Comparison of ENCODE assay signal across 10 cellular contexts in the genomic region with DNA sequence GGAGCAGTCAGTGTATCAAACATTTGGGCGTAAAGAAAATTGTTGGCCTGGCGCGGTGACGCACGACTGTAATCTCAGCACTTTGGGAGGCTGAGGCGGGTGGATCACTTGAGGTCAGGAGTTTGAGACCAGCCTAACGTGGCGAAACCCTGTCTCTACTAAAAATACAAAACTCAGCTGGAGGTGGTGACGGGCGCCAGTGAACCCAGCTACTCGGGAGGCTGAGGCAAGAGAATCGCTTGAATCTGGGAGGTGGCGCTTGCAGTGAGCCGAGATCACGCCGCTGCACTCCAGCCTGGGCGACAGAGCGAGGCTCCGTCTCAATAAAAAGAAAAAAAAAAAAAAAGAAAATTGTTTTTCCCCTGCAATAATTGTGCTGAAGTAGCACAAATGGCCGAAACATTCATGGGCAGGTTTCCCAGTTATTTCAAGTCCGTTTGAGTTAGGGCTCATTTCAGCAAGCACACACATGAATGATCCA. TPM values are rescaled to one million over a fixed set of nuclear protein-coding genes. Genes with fewer than 3 reads are reported as not detected.
A peak's percentile ranks its signal among the peaks of the same experiment; 100 is the strongest.
DNase-seq lines count a peak whose midpoint lies in the region; ATAC-seq and TF ChIP-seq lines count a peak whose summit lies in the region.
"Had no signal": no experiment of that assay in that cellular context is flagged by ENCODE, and none has a peak within 500 bp of the region (broad histone marks: within the 10 kb centered on the region; RNA-seq: fewer than 3 reads in every experiment).

No MANE protein-coding gene starts in this region.

- peaks cover 6% of the 10 kb centered on the region for H3K4me1 ChIP-seq in iPS-15b (ENCODE audit: control insufficient read depth, insufficient read depth, low read length)

- ATAC-seq in activated B cell treated with CpG ODN at 0.5 μM for 24 hours (ENCODE audit: low read depth) (no peak), GM19467 (IDR thresholded peaks at IDR 0.05; ENCODE audit: unreplicated experiment) (no peak)
- ATAC-seq in stimulated activated naive B cell treated with anti-CD40 and anti-IgM and Interleukin-4, amounts not matched to agents 10 μg/mL and 1 μg/mL and 100 μg/mL, for 72 hours (replicated peaks): no peak

- H3K27me3 Mint-ChIP-seq in activated CD4-positive, alpha-beta T cell treated with anti-CD3 and anti-CD28 coated beads, Interleukin-2, amount 10 ng/mL, durations not matched to agents 7 days and 5 days: no peaks in the 10 kb centered on the region
- no peaks in the 10 kb centered on the region for H3K27me3 Mint-ChIP-seq in activated B cell treated with CpG ODN at 0.5 μM for 24 hours
- H3K27me3 Mint-ChIP-seq in stimulated activated naive B cell treated with anti-CD40 and anti-IgM and Interleukin-4, amounts not matched to agents 10 μg/mL and 1 μg/mL and 100 μg/mL, for 72 hours: no peaks in the 10 kb centered on the region

- POLR2A ChIA-PET in activated CD4-positive, alpha-beta T cell treated with anti-CD3 and anti-CD28 coated beads, Interleukin-2, amount 10 ng/mL, durations not matched to agents 7 days and 5 days (lab: Charles Lee): no interaction called here
- POLR2A ChIA-PET in activated B cell treated with CpG ODN at 0.5 μM for 24 hours (lab: Charles Lee): interaction anchor here (0.7 to 1.0 kb wide), 2 partner anchors 17 to 19 kb away, joined by 3 to 4 read pairs; partner anchors contain the start of gene C16orf46

- H3K9me3 ChIP-seq in iPS-15b (ENCODE audit: control insufficient read depth, insufficient read depth, low read length): no peaks in the 10 kb centered on the region

- no peak for DNase-seq in activated CD4-positive, alpha-beta T cell treated with anti-CD3 and anti-CD28 coated beads, Interleukin-2, amount 10 ng/mL, durations not matched to agents 7 days and 5 days
- DNase-seq in activated CD4-positive, alpha-beta T cell treated with anti-CD3 and anti-CD28 coated beads, Interleukin-2, amount 50 U/mL, for 48 hours: no peak
- no peak for DNase-seq in activated B cell treated with CpG ODN at 0.5 μM for 24 hours
- DNase-seq in stimulated activated naive B cell treated with anti-CD40 and anti-IgM and Interleukin-4, amounts not matched to agents 10 μg/mL and 1 μg/mL and 100 μg/mL, for 72 hours: no peak
- no peak for DNase-seq in GDM1 (lab: John Stamatoyannopoulos, UW)
- no peak for DNase-seq in GM10266 (ENCODE audit: extremely low spot score)
- DNase-seq: COR-L47 had no signal

- H3K9me3 Mint-ChIP-seq in activated CD4-positive, alpha-beta T cell treated with anti-CD3 and anti-CD28 coated beads, Interleukin-2, amount 10 ng/mL, durations not matched to agents 7 days and 5 days: peaks cover 3% of the 10 kb centered on the region
- peaks cover 2% of the 10 kb centered on the region for H3K9me3 Mint-ChIP-seq in activated B cell treated with CpG ODN at 0.5 μM for 24 hours
- peaks cover 0 to 1% of the 10 kb centered on the region in 2 donors for H3K9me3 Mint-ChIP-seq in stimulated activated naive B cell treated with anti-CD40 and anti-IgM and Interleukin-4, amounts not matched to agents 10 μg/mL and 1 μg/mL and 100 μg/mL, for 72 hours

- H3K4me3 Mint-ChIP-seq in activated CD4-positive, alpha-beta T cell treated with anti-CD3 and anti-CD28 coated beads, Interleukin-2, amount 10 ng/mL, durations not matched to agents 7 days and 5 days: peak overlapping the region; percentile 73
- H3K4me3 Mint-ChIP-seq in activated B cell treated with CpG ODN at 0.5 μM for 24 hours: peak overlapping the region; percentile 76
- H3K4me3 Mint-ChIP-seq in stimulated activated naive B cell treated with anti-CD40 and anti-IgM and Interleukin-4, amounts not matched to agents 10 μg/mL and 1 μg/mL and 100 μg/mL, for 72 hours: peak overlapping the region; percentile 79 to 84

- no peaks in the 10 kb centered on the region for H3K36me3 Mint-ChIP-seq in activated CD4-positive, alpha-beta T cell treated with anti-CD3 and anti-CD28 coated beads, Interleukin-2, amount 10 ng/mL, durations not matched to agents 7 days and 5 days (ENCODE audit: low read depth)
- peaks cover under 1% of the 10 kb centered on the region for H3K36me3 Mint-ChIP-seq in activated B cell treated with CpG ODN at 0.5 μM for 24 hours (ENCODE audit: low read depth)
- H3K36me3 Mint-ChIP-seq in stimulated activated naive B cell treated with anti-CD40 and anti-IgM and Interleukin-4, amounts not matched to agents 10 μg/mL and 1 μg/mL and 100 μg/mL, for 72 hours: peaks cover 3 to 9% of the 10 kb centered on the region in 2 donors

- H3K36me3 ChIP-seq in iPS-15b (ENCODE audit: control insufficient read depth, insufficient read depth, low read length): peaks cover 4% of the 10 kb centered on the region

- H3K27ac Mint-ChIP-seq in activated CD4-positive, alpha-beta T cell treated with anti-CD3 and anti-CD28 coated beads, Interleukin-2, amount 10 ng/mL, durations not matched to agents 7 days and 5 days: no peak overlapping the region
- no peak overlapping the region for H3K27ac Mint-ChIP-seq in activated B cell treated with CpG ODN at 0.5 μM for 24 hours
- H3K27ac Mint-ChIP-seq in stimulated activated naive B cell treated with anti-CD40 and anti-IgM and Interleukin-4, amounts not matched to agents 10 μg/mL and 1 μg/mL and 100 μg/mL, for 72 hours: peak overlapping the region; percentile 37

- no peaks in the 10 kb centered on the region for H3K27me3 ChIP-seq in iPS-15b (ENCODE audit: control insufficient read depth, insufficient read depth, low read length)

- H3K9ac ChIP-seq in iPS-15b (ENCODE audit: low read depth, low read length): no peak overlapping the region

- CTCF ChIA-PET in activated CD4-positive, alpha-beta T cell treated with anti-CD3 and anti-CD28 coated beads, Interleukin-2, amount 10 ng/mL, durations not matched to agents 7 days and 5 days (lab: Charles Lee): interaction anchor here (0.6 to 0.7 kb wide), 2 partner anchors 274 to 1238 kb away, joined by 3 read pairs; no protein-coding TSS in a partner anchor
- CTCF ChIA-PET in activated B cell treated with CpG ODN at 0.5 μM for 24 hours (lab: Charles Lee): interaction anchor here (0.6 to 0.8 kb wide), 3 partner anchors 23 to 1493 kb away, joined by 3 to 4 read pairs (median 3); partner anchors contain the start of gene ATMIN

- peaks cover 16% of the 10 kb centered on the region for H3K4me1 Mint-ChIP-seq in activated CD4-positive, alpha-beta T cell treated with anti-CD3 and anti-CD28 coated beads, Interleukin-2, amount 10 ng/mL, durations not matched to agents 7 days and 5 days
- peaks cover 18% of the 10 kb centered on the region for H3K4me1 Mint-ChIP-seq in activated B cell treated with CpG ODN at 0.5 μM for 24 hours
- H3K4me1 Mint-ChIP-seq in stimulated activated naive B cell treated with anti-CD40 and anti-IgM and Interleukin-4, amounts not matched to agents 10 μg/mL and 1 μg/mL and 100 μg/mL, for 72 hours: peaks cover 12 to 27% of the 10 kb centered on the region in 2 donors

- TF ChIP-seq CTCF in activated B cell treated with CpG ODN at 0.5 μM for 24 hours (IDR thresholded peaks at IDR 0.05) (no peak), GM10266 (IDR thresholded peaks at IDR 0.05; ENCODE audit: control insufficient read depth, insufficient read depth, low read depth, missing control alignments) (no peak)

- intact Hi-C loops in activated B cell treated with CpG ODN at 0.5 μM for 24 hours (cut with micrococcal nuclease): loop anchor here (5.0 kb wide), 1 partner anchor 1077 kb away; the partner anchor contains the start of gene MPHOSPH6

- H3K4me3 ChIP-seq in iPS-15b (ENCODE audit: low read depth, low read length): peak overlapping the region; percentile 73

RNA-seq across cellular contexts. Expression of gene GCSH, which starts 1.4 kb away (rescaled TPM):
- total RNA-seq in activated CD4-positive, alpha-beta T cell treated with anti-CD3 and anti-CD28 coated beads, Interleukin-2, amount 10 ng/mL, durations not matched to agents 7 days and 5 days: 10 to 100 TPM in 1 of 2 experiments, 1 to 10 TPM in 1; 7.0 to 11.0 TPM
- 8.4 and 8.8 TPM in 2 replicates for total RNA-seq in activated B cell treated with CpG ODN at 0.5 μM for 24 hours

RNA-seq across cellular contexts. Expression of gene C16orf46, which starts 17.8 kb away (rescaled TPM):
- under 1 TPM in 1 of 2 experiments, not detected in 1; 0.17 TPM for total RNA-seq in activated CD4-positive, alpha-beta T cell treated with anti-CD3 and anti-CD28 coated beads, Interleukin-2, amount 10 ng/mL, durations not matched to agents 7 days and 5 days
- total RNA-seq in activated B cell treated with CpG ODN at 0.5 μM for 24 hours: 0.61 and 0.75 TPM in 2 replicates
- total RNA-seq: T-helper 2 cell treated with Interferon-gamma antibody and Interleukin-4, amounts not matched to agents 100 ng/mL and 5 ng/mL, for 36 hours had no signal

RNA-seq across cellular contexts. Expression of gene ATMIN, which starts 59.2 kb away (rescaled TPM):
- 10 to 100 TPM; 28.3 to 37.0 TPM for total RNA-seq in activated CD4-positive, alpha-beta T cell treated with anti-CD3 and anti-CD28 coated beads, Interleukin-2, amount 10 ng/mL, durations not matched to agents 7 days and 5 days
- total RNA-seq in activated B cell treated with CpG ODN at 0.5 μM for 24 hours: 30.6 and 31.0 TPM in 2 replicates
